9 cellular contexts compared by ENCODE assay signal in genomic region chr3:182215881-182216280, GRCh38.
"Had no signal": no experiment of that assay in that cellular context is flagged by ENCODE, and none has a peak within 500 bp of the region (broad histone marks: within the 10 kb centered on the region; RNA-seq: fewer than 3 reads in every experiment).

No MANE protein-coding gene starts in this region.

- ATAC-seq: GM23338 had no signal

- H3K4me2 ChIP-seq: GM23338, KMS-11 had no signal

- DNase-seq: H9, HCEC 1CT, HFFc6, Karpas-422, KBM-7 had no signal

- H3K27ac ChIP-seq: HL-60, KMS-11 had no signal

- H2AFZ ChIP-seq: GM23338 had no signal

- H3K9ac ChIP-seq: KMS-11 had no signal

- FAIRE-seq: H1 had no signal

- H3K4me3 ChIP-seq: GM23338 had no signal
